In the genomic region with DNA sequence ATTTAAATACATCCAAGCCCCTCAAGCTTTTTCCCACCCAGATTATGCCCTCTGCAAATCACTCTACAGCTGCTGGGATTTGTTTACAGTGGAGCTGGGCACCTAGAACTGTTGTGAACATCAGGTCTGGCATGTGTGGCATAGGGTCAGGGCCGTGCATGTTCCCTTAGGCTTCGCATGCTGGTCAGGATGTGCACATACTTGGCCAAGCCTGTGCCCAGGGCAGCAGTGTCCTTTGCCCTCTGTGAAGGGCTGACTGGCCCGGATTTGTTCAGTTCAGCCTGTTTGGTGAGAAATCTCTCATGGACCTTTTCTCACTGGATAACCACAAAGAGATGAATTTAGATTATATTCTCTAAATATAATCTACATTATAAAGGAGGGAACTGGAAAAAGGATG, we compare ENCODE assay signal across 28 cellular contexts.
"Had no signal": no experiment of that assay in that cellular context is flagged by ENCODE, and none has a peak within 500 bp of the region (broad histone marks: within the 10 kb centered on the region; RNA-seq: fewer than 3 reads in every experiment).

No MANE protein-coding gene starts in this region.

- H3K27ac ChIP-seq: neural progenitor cell, neutrophil, pancreas, prostate gland, skin epidermis, spleen, suprapubic skin, testis, tibial artery, transverse colon, upper lobe of right lung, uterus had no signal

- H3K9me3 ChIP-seq: neutrophil, pancreas, prostate gland, suprapubic skin, testis, tibial artery, transverse colon, upper lobe of right lung, uterus had no signal

- H3K36me3 ChIP-seq: neural progenitor cell, neutrophil, pancreas, prostate gland, spleen, suprapubic skin, tibial artery, transverse colon, upper lobe of right lung, uterus had no signal

- H3K4me1 ChIP-seq: neural progenitor cell, pancreas, prostate gland, spleen, suprapubic skin, testis, tibial artery, transverse colon, upper lobe of right lung, uterus had no signal

- H3K4me2 ChIP-seq: neural progenitor cell, smooth muscle cell had no signal

- DNase-seq: naive thymus-derived CD4-positive, alpha-beta T cell; natural killer cell; nucleus accumbens; pancreas; right cardiac atrium; spleen; stimulated activated CD4-positive, alpha-beta T cell treated with anti-CD3 and anti-CD28 coated beads, Interleukin-12 subunit alpha, Interleukin-12 subunit beta, amount 100 ng/mL, for 4 hours; stimulated activated CD4-positive, alpha-beta T cell treated with anti-CD3 and anti-CD28 coated beads, Interleukin-1b, Interleukin-23, amount 100 ng/mL, for 48 hours; stimulated activated CD4-positive, alpha-beta T cell treated with anti-CD3 and anti-CD28 coated beads, Interleukin-4, amount 100 ng/mL, for 1 hour; stimulated activated CD4-positive, alpha-beta T cell treated with anti-CD3 and anti-CD28 coated beads, Interleukin-4, amount 100 ng/mL, for 4 hours; stimulated activated CD8-positive, alpha-beta memory T cell treated with anti-CD3 and anti-CD28 coated beads, Interleukin-4, amount 100 ng/mL, for 48 hours; stimulated activated naive CD4-positive, alpha-beta T cell; stimulated activated naive CD8-positive, alpha-beta T cell treated with anti-CD3 and anti-CD28 coated beads, Interleukin-15, amount 100 ng/mL, for 72 hours; stimulated activated naive CD8-positive, alpha-beta T cell treated with anti-CD3 and anti-CD28 coated beads, Interleukin-15, Interleukin-2, amounts not matched to agents 100 U/mL and 50 U/mL, for 24 hours; substantia nigra; testis; tibial artery; transverse colon; upper lobe of right lung; uterus had no signal

- H3K4me3 ChIP-seq: neural progenitor cell, pancreas, prostate gland, skin epidermis, smooth muscle cell, spleen, suprapubic skin, testis, tibial artery, transverse colon, upper lobe of right lung, uterus had no signal

- FAIRE-seq: pancreas had no signal

- H3K27me3 ChIP-seq: neural progenitor cell, neutrophil, pancreas, spleen, suprapubic skin, testis, tibial artery, transverse colon, upper lobe of right lung, uterus had no signal

- H3K9ac ChIP-seq: neural progenitor cell had no signal

- H2AFZ ChIP-seq: neural progenitor cell had no signal

- ATAC-seq: naive thymus-derived CD4-positive, alpha-beta T cell; natural killer cell; pancreas; right cardiac atrium; sciatic nerve; stimulated activated memory B cell treated with anti-CD40 and anti-IgM and Interleukin-4, amounts not matched to agents 10 μg/mL and 1 μg/mL and 100 μg/mL, for 72 hours; stimulated activated naive CD8-positive, alpha-beta T cell treated with anti-CD3 and anti-CD28 coated beads, Interleukin-15, amount 100 ng/mL, for 72 hours; stimulated activated naive CD8-positive, alpha-beta T cell treated with anti-CD3 and anti-CD28 coated beads, Interleukin-15, Interleukin-2, amounts not matched to agents 100 U/mL and 50 U/mL, for 24 hours; upper lobe of right lung had no signal
